ENCODE assay signal across 33 cellular contexts in the genomic region with DNA sequence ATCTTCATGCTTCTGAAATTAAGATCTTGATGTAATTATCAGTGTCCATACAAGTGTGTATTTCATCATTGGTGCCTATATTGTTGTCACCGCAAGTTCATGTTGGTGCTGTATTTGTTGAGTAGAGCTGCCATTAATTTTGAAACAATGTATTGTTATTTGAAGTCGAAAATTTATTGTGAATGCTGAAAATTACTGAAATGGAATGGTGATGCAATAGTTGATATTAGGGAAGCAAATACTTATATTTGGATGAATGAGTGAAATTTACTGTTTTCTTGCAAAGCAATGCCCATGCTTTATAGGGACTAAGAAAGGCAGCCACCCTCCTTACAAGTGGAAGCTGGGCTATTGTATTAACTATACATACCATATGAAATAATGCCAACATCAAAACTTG.
"Had no signal": no experiment of that assay in that cellular context is flagged by ENCODE, and none has a peak within 500 bp of the region (broad histone marks: within the 10 kb centered on the region; RNA-seq: fewer than 3 reads in every experiment).

No MANE protein-coding gene starts in this region.

- H3K9me3 ChIP-seq: adrenal gland, ascending aorta, body of pancreas, breast epithelium had no signal

- H3K27me3 ChIP-seq: adrenal gland, ascending aorta, body of pancreas, brain microvascular endothelial cell, breast epithelium, cardiac muscle cell had no signal

- DNase-seq: activated effector memory CD4-positive, alpha-beta T cell treated with anti-CD3 and anti-CD28 coated beads, Interleukin-2, amount 50 U/mL, for 16 hours; activated effector memory CD4-positive, alpha-beta T cell treated with Interleukin-2 at 50 U/mL for 16 hours; activated gamma-delta T cell; activated gamma-delta T cell treated with Interleukin-2 at 50 U/mL for 16 hours; activated naive CD4-positive, alpha-beta T cell; activated naive CD4-positive, alpha-beta T cell treated with anti-CD3 and anti-CD28 coated beads for 36 hours; activated naive CD4-positive, alpha-beta T cell treated with anti-CD3 and anti-CD28 coated beads, Interleukin-2, amount 10 ng/mL, durations not matched to agents 7 days and 5 days; activated naive CD4-positive, alpha-beta T cell treated with anti-CD3 and anti-CD28 coated beads, Interleukin-2, amount 50 U/mL, for 16 hours; activated naive CD4-positive, alpha-beta T cell treated with Interleukin-2 at 50 U/mL for 16 hours; activated naive CD8-positive, alpha-beta T cell treated with anti-CD3 and anti-CD28 coated beads for 36 hours; activated naive CD8-positive, alpha-beta T cell treated with anti-CD3 and anti-CD28 coated beads, Interleukin-2, amount 10 ng/mL, durations not matched to agents 7 days and 5 days; activated naive CD8-positive, alpha-beta T cell treated with anti-CD3 and anti-CD28 coated beads, Interleukin-2, amount 50 U/mL, for 24 hours; activated T-cell treated with anti-CD3 and anti-CD28 coated beads, Interleukin-2, amount 50 U/mL, for 1 hour; activated T-cell treated with anti-CD3 and anti-CD28 coated beads, Interleukin-2, amount 50 U/mL, for 24 hours; activated T-cell treated with anti-CD3 and anti-CD28 coated beads, Interleukin-2, amount 50 U/mL, for 4 hours; activated T-cell treated with anti-CD3 and anti-CD28 coated beads, Interleukin-2, amount 50 U/mL, for 48 hours; activated T-cell treated with anti-CD3 and anti-CD28 coated beads, Interleukin-2, amount 50 U/mL, for 72 hours; adrenal gland; amniotic stem cell; amygdala; anterior cingulate cortex; aorta; body of pancreas; brain microvascular endothelial cell; caudate nucleus; central memory CD4-positive, alpha-beta T cell; cerebellar nuclear complex had no signal

- H3K36me3 ChIP-seq: adrenal gland, ascending aorta, brain microvascular endothelial cell, breast epithelium, cardiac muscle cell had no signal

- H3K27ac ChIP-seq: adrenal gland, ascending aorta, body of pancreas, brain microvascular endothelial cell, breast epithelium, cardiac muscle cell had no signal

- ATAC-seq: activated naive CD4-positive, alpha-beta T cell treated with anti-CD3 and anti-CD28 coated beads, Interleukin-2, amount 50 U/mL, for 72 hours; activated naive CD8-positive, alpha-beta T cell treated with anti-CD3 and anti-CD28 coated beads, Interleukin-2, amount 50 U/mL, for 24 hours; activated T-cell treated with anti-CD3 and anti-CD28 coated beads, Interleukin-2, amount 50 U/mL, for 4 hours; activated T-cell treated with anti-CD3 and anti-CD28 coated beads, Interleukin-2, amount 50 U/mL, for 72 hours; activated T-helper 17 cell treated with anti-CD3 and anti-CD28 coated beads, Interleukin-2, amount 50 U/mL, for 72 hours; body of pancreas had no signal

- H3K4me3 ChIP-seq: adrenal gland, ascending aorta, body of pancreas, breast epithelium, cardiac muscle cell had no signal

- H3K4me1 ChIP-seq: adrenal gland, ascending aorta, breast epithelium had no signal

- FAIRE-seq: bronchial epithelial cell had no signal
